Comparison of ENCODE assay signal across 14 cellular contexts in genomic region chr6:7153807-7154206, GRCh38. TPM values are rescaled to one million over a fixed set of nuclear protein-coding genes. Genes with fewer than 3 reads are reported as not detected.
A peak's percentile ranks its signal among the peaks of the same experiment; 100 is the strongest.
DNase-seq lines count a peak whose midpoint lies in the region; ATAC-seq, FAIRE-seq and TF ChIP-seq lines count a peak whose summit lies in the region.
"Had no signal": no experiment of that assay in that cellular context is flagged by ENCODE, and none has a peak within 500 bp of the region (broad histone marks: within the 10 kb centered on the region; RNA-seq: fewer than 3 reads in every experiment).

No MANE protein-coding gene starts in this region.

- H3K27ac ChIP-seq in neutrophil (peak overlapping the region; percentile 77), pancreas (peak overlapping the region in 1 of 4 donors; percentile 14)
- H3K27ac ChIP-seq: 22Rv1, neural progenitor cell had no signal

- H3K4me1 ChIP-seq in neutrophil (ENCODE audit: control insufficient read depth in 1 of 2, insufficient read depth in 1 of 2, low read depth in 1 of 2, low read length in 1 of 2) (peaks cover 55 to 59% of the 10 kb centered on the region in 2 experiments), pancreas (peaks cover 17 to 49% (median 26%) of the 10 kb centered on the region in 3 donors)

- ATAC-seq in HG03064 (IDR thresholded peaks at IDR 0.05; ENCODE audit: low read depth, unreplicated experiment) (peak; percentile 1), pancreas (no peak)
- ATAC-seq in activated naive CD8-positive, alpha-beta T cell treated with anti-CD3 and anti-CD28 coated beads, Interleukin-2, amount 10 ng/mL, durations not matched to agents 7 days and 5 days (ENCODE audit: low read depth), result no peak

- TF ChIP-seq CTCF in neutrophil (IDR thresholded peaks at IDR 0.05) (no peak), pancreas (IDR thresholded peaks at IDR 0.05) (no peak)

- H3K9me3 Mint-ChIP-seq in activated naive CD8-positive, alpha-beta T cell treated with anti-CD3 and anti-CD28 coated beads, Interleukin-2, amount 10 ng/mL, durations not matched to agents 7 days and 5 days, result no peaks in the 10 kb centered on the region
- H3K9me3 Mint-ChIP-seq: neural progenitor cell had no signal

- DNase-seq in DMS53 (lab: John Stamatoyannopoulos, UW), result peak; percentile 27
- no peak for DNase-seq in DMS53 treated with DMSO at 0.1 percent for 48 hours (lab: John Stamatoyannopoulos, UW; ENCODE audit: unreplicated experiment)
- no peak for DNase-seq in activated naive CD8-positive, alpha-beta T cell treated with anti-CD3 and anti-CD28 coated beads, Interleukin-2, amount 10 ng/mL, durations not matched to agents 7 days and 5 days
- no peak for DNase-seq in pancreas
- no peak for DNase-seq in activated CD4-positive, CD25-positive, alpha-beta regulatory T cell treated with anti-CD3 and anti-CD28 coated beads, Interleukin-2, amount 50 U/mL, for 72 hours
- DNase-seq in NCI-H1436 treated with DMSO at 0.1 percent for 48 hours (lab: John Stamatoyannopoulos, UW), result no peak
- DNase-seq: activated gamma-delta T cell, Karpas-422, NCI-H2171 treated with DMSO at 0.1 percent for 48 hours had no signal

- H3K36me3 ChIP-seq in neutrophil (no peaks in the 10 kb centered on the region), pancreas (no peaks in the 10 kb centered on the region)
- H3K36me3 ChIP-seq: neural progenitor cell had no signal

- H3K4me3 ChIP-seq in neutrophil (ENCODE audit: low read depth in 1 of 2, low read length in 1 of 2), result peak overlapping the region in 1 of 2 experiments; percentile 7
- H3K4me3 ChIP-seq in pancreas, result no peak overlapping the region
- H3K4me3 ChIP-seq: neural progenitor cell had no signal

- H3K36me3 Mint-ChIP-seq in activated naive CD8-positive, alpha-beta T cell treated with anti-CD3 and anti-CD28 coated beads, Interleukin-2, amount 10 ng/mL, durations not matched to agents 7 days and 5 days, result peaks cover 18% of the 10 kb centered on the region

- H3K27me3 Mint-ChIP-seq in activated naive CD8-positive, alpha-beta T cell treated with anti-CD3 and anti-CD28 coated beads, Interleukin-2, amount 10 ng/mL, durations not matched to agents 7 days and 5 days, result no peaks in the 10 kb centered on the region

- POLR2A ChIA-PET in activated naive CD8-positive, alpha-beta T cell treated with anti-CD3 and anti-CD28 coated beads, Interleukin-2, amount 10 ng/mL, durations not matched to agents 7 days and 5 days (lab: Charles Lee), result interaction anchor here (1.1 kb wide), 1 partner anchor 44 kb away, joined by 5 read pairs; no protein-coding TSS in a partner anchor

- H3K27me3 ChIP-seq in neutrophil (no peaks in the 10 kb centered on the region), pancreas (no peaks in the 10 kb centered on the region)

- no peak for FAIRE-seq in pancreas (lab: Jason Lieb, UNC)
- FAIRE-seq: keratinocyte had no signal

- WGBS in pancreas, 2 donors, result 50 to 58% methylated on average over 1 of the region's 1 CpG

- H3K9me3 ChIP-seq in neutrophil (no peaks in the 10 kb centered on the region), pancreas (no peaks in the 10 kb centered on the region)

- intact Hi-C loops in pancreas (cut with DNase I), result no loop called here

- no peak overlapping the region for H3K4me3 Mint-ChIP-seq in activated naive CD8-positive, alpha-beta T cell treated with anti-CD3 and anti-CD28 coated beads, Interleukin-2, amount 10 ng/mL, durations not matched to agents 7 days and 5 days
- H3K4me3 Mint-ChIP-seq: neural progenitor cell had no signal

- H3K4me1 Mint-ChIP-seq in activated naive CD8-positive, alpha-beta T cell treated with anti-CD3 and anti-CD28 coated beads, Interleukin-2, amount 10 ng/mL, durations not matched to agents 7 days and 5 days, result peaks cover 47% of the 10 kb centered on the region

- peak overlapping the region; percentile 23 for H3K27ac Mint-ChIP-seq in activated naive CD8-positive, alpha-beta T cell treated with anti-CD3 and anti-CD28 coated beads, Interleukin-2, amount 10 ng/mL, durations not matched to agents 7 days and 5 days
- H3K27ac Mint-ChIP-seq: neural progenitor cell had no signal

RNA-seq across cellular contexts. Expression of gene RREB1, which starts 46.0 kb away (rescaled TPM):
- 10 to 100 TPM; 37.0 to 39.1 TPM for total RNA-seq in activated naive CD8-positive, alpha-beta T cell treated with anti-CD3 and anti-CD28 coated beads, Interleukin-2, amount 10 ng/mL, durations not matched to agents 7 days and 5 days
- 10 to 100 TPM; 22.7 to 45.3 (median 30.5) TPM for total RNA-seq in pancreas
- 10 to 100 TPM in 1 of 2 donors, 1 to 10 TPM in 1; 8.9 to 12.4 TPM for polyA plus RNA-seq in pancreas
